16 cellular contexts compared by ENCODE assay signal in the genomic region with DNA sequence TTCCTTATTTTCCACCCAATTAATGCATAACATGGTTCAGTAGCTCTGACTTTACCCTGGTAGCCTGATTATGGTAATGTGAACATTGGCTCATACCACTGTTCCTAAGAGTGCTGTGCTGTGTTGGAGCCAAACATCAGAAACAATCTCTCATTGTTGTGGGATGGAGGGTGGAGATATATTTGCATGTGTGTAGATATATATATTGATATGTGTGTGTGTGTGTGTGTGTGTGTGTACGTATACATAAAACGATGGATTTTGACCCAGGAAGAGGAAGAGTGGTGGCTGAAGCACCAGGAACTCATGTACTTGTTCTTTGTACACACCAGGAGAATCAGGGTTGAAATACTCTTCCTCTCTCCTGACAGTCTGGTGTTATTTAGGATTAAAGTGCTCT.
DNase-seq lines count a peak whose midpoint lies in the region; ATAC-seq and TF ChIP-seq lines count a peak whose summit lies in the region.
"Had no signal": no experiment of that assay in that cellular context is flagged by ENCODE, and none has a peak within 500 bp of the region (broad histone marks: within the 10 kb centered on the region; RNA-seq: fewer than 3 reads in every experiment).

No MANE protein-coding gene starts in this region.

- no peaks in the 10 kb centered on the region for H3K9me3 ChIP-seq in mucosa of descending colon
- H3K9me3 ChIP-seq: BE2C, HAP-1 had no signal

- intact Hi-C loops in mucosa of descending colon (cut with DNase I, micrococcal nuclease): no loop called here

- H3K36me3 Mint-ChIP-seq in stimulated activated effector memory CD8-positive, alpha-beta T cell treated with anti-CD3 and anti-CD28 coated beads, Interleukin-12 subunit alpha, Interleukin-12 subunit beta, amount 100 ng/mL, for 72 hours: no peaks in the 10 kb centered on the region
- H3K36me3 Mint-ChIP-seq in chondrocyte (ENCODE audit: low read depth): no peaks in the 10 kb centered on the region
- H3K36me3 Mint-ChIP-seq: CD4-positive, CD25-positive, alpha-beta regulatory T cell; CD8-positive, alpha-beta memory T cell had no signal

- peaks cover 5% of the 10 kb centered on the region for H3K9me3 Mint-ChIP-seq in stimulated activated effector memory CD8-positive, alpha-beta T cell treated with anti-CD3 and anti-CD28 coated beads, Interleukin-12 subunit alpha, Interleukin-12 subunit beta, amount 100 ng/mL, for 72 hours
- no peaks in the 10 kb centered on the region for H3K9me3 Mint-ChIP-seq in chondrocyte (ENCODE audit: low read depth)

- H3K27ac Mint-ChIP-seq in stimulated activated effector memory CD8-positive, alpha-beta T cell treated with anti-CD3 and anti-CD28 coated beads, Interleukin-12 subunit alpha, Interleukin-12 subunit beta, amount 100 ng/mL, for 72 hours: no peak overlapping the region
- no peak overlapping the region for H3K27ac Mint-ChIP-seq in chondrocyte (ENCODE audit: unreplicated experiment)
- H3K27ac Mint-ChIP-seq: CD4-positive, CD25-positive, alpha-beta regulatory T cell; CD8-positive, alpha-beta memory T cell had no signal

- ATAC-seq in mucosa of descending colon: peak; percentile 97
- peak; percentile 31 for ATAC-seq in stimulated activated effector memory CD8-positive, alpha-beta T cell treated with anti-CD3 and anti-CD28 coated beads, Interleukin-12 subunit alpha, Interleukin-12 subunit beta, amount 100 ng/mL, for 72 hours
- no peak for ATAC-seq in HG02852 (IDR thresholded peaks at IDR 0.05; ENCODE audit: unreplicated experiment)

- no peaks in the 10 kb centered on the region for H3K27me3 Mint-ChIP-seq in chondrocyte (ENCODE audit: low read depth)
- H3K27me3 Mint-ChIP-seq: CD4-positive, CD25-positive, alpha-beta regulatory T cell had no signal

- no peaks in the 10 kb centered on the region for H3K36me3 ChIP-seq in mucosa of descending colon (ENCODE audit: low read depth)
- H3K36me3 ChIP-seq: BE2C, HAP-1 had no signal

- H3K4me3 ChIP-seq in mucosa of descending colon: no peak overlapping the region
- H3K4me3 ChIP-seq: GM23248, HAP-1 had no signal

- H3K4me1 ChIP-seq in mucosa of descending colon (ENCODE audit: low read depth): no peaks in the 10 kb centered on the region
- H3K4me1 ChIP-seq: BE2C, HAP-1 had no signal

- TF ChIP-seq CTCF in mucosa of descending colon (IDR thresholded peaks at IDR 0.05) (no peak), chondrocyte (IDR thresholded peaks at IDR 0.05) (no peak)

- peak; percentile 5 for DNase-seq in NCI-H1048 (lab: John Stamatoyannopoulos, UW)
- DNase-seq in astrocyte of the hippocampus (ENCODE audit: low read depth, low spot score): peak; percentile 4
- DNase-seq in mucosa of descending colon: peak in 1 of 3 donors; percentile 9
- no peak for DNase-seq in stimulated activated effector memory CD8-positive, alpha-beta T cell treated with anti-CD3 and anti-CD28 coated beads, Interleukin-12 subunit alpha, Interleukin-12 subunit beta, amount 100 ng/mL, for 72 hours (ENCODE audit: low spot score in 2 of 2)
- DNase-seq in chondrocyte (ENCODE audit: low spot score): no peak
- no peak for DNase-seq in putamen (ENCODE audit: low spot score)
- DNase-seq: ACHN; BE2C; C1 segment of cervical spinal cord; CD4-positive, CD25-positive, alpha-beta regulatory T cell; CD8-positive, alpha-beta memory T cell; COR-L47; GM23248; IMR-90 had no signal

- H3K4me3 Mint-ChIP-seq in stimulated activated effector memory CD8-positive, alpha-beta T cell treated with anti-CD3 and anti-CD28 coated beads, Interleukin-12 subunit alpha, Interleukin-12 subunit beta, amount 100 ng/mL, for 72 hours: no peak overlapping the region
- H3K4me3 Mint-ChIP-seq in chondrocyte (ENCODE audit: unreplicated experiment): no peak overlapping the region
- H3K4me3 Mint-ChIP-seq: CD4-positive, CD25-positive, alpha-beta regulatory T cell; CD8-positive, alpha-beta memory T cell had no signal

- no peaks in the 10 kb centered on the region for H3K4me1 Mint-ChIP-seq in stimulated activated effector memory CD8-positive, alpha-beta T cell treated with anti-CD3 and anti-CD28 coated beads, Interleukin-12 subunit alpha, Interleukin-12 subunit beta, amount 100 ng/mL, for 72 hours
- peaks cover 3% of the 10 kb centered on the region for H3K4me1 Mint-ChIP-seq in chondrocyte (ENCODE audit: low read depth)
- H3K4me1 Mint-ChIP-seq: CD4-positive, CD25-positive, alpha-beta regulatory T cell; CD8-positive, alpha-beta memory T cell had no signal

Comparison
In these comparisons a context has a peak if more than half of its experiments do, and no peak if none do; other contexts are left out.
1. DNase-seq: peak in NCI-H1048 (single experiment) and astrocyte of the hippocampus (single experiment); none in stimulated activated effector memory CD8-positive, alpha-beta T cell treated with anti-CD3 and anti-CD28 coated beads, Interleukin-12 subunit alpha, Interleukin-12 subunit beta, amount 100 ng/mL, for 72 hours (0 of 2), chondrocyte (single experiment) and putamen (single experiment).